24 cellular contexts compared by ENCODE assay signal in genomic region chr18:23320709-23321236, GRCh38.
DNase-seq lines count a peak whose midpoint lies in the region; ATAC-seq, FAIRE-seq and TF ChIP-seq lines count a peak whose summit lies in the region.
"Had no signal": no experiment of that assay in that cellular context is flagged by ENCODE, and none has a peak within 500 bp of the region (broad histone marks: within the 10 kb centered on the region; RNA-seq: fewer than 3 reads in every experiment).

No MANE protein-coding gene starts in this region.

- peak overlapping the region; percentile 8 for H3K27ac Mint-ChIP-seq in astrocyte (ENCODE audit: unreplicated experiment)

- H3K4me1 Mint-ChIP-seq in astrocyte (ENCODE audit: low read depth, unreplicated experiment), result peaks cover 35% of the 10 kb centered on the region

- H3K9me3 ChIP-seq in BLaER1 (peaks cover 2% of the 10 kb centered on the region), astrocyte (ENCODE audit: insufficient read depth, low read depth, low read length) (no peaks in the 10 kb centered on the region), right atrium auricular region (no peaks in the 10 kb centered on the region)
- H3K9me3 ChIP-seq: HAP-1, Peyer's patch had no signal

- peak overlapping the region; percentile 1; the same call in 1 of the 2 replicates for H3K9ac ChIP-seq in BLaER1
- no peak overlapping the region for H3K9ac ChIP-seq in astrocyte (ENCODE audit: low read length)
- H3K9ac ChIP-seq in mesendoderm (ENCODE audit: low read length), result no peak overlapping the region
- H3K9ac ChIP-seq: GM23248, KMS-11 had no signal

- no peak overlapping the region for H3K4me3 Mint-ChIP-seq in astrocyte (ENCODE audit: unreplicated experiment)

- WGBS in mesendoderm (ENCODE audit: extremely low coverage, insufficient coverage, low lambda C conversion rate), result no CpG with 5 or more reads among the region's 1 CpG

- peaks cover 2% of the 10 kb centered on the region for H3K36me3 Mint-ChIP-seq in astrocyte (ENCODE audit: low read depth, unreplicated experiment)

- H2BK5ac ChIP-seq in mesendoderm (ENCODE audit: low read length), result no peak overlapping the region

- no peaks in the 10 kb centered on the region for H3K9me3 Mint-ChIP-seq in astrocyte (ENCODE audit: unreplicated experiment)

- no peaks in the 10 kb centered on the region for H3K79me2 ChIP-seq in astrocyte (ENCODE audit: insufficient read depth, low read length)
- no peaks in the 10 kb centered on the region for H3K79me2 ChIP-seq in mesendoderm (ENCODE audit: control insufficient read depth, insufficient read depth, low read length)

- H3K4me1 ChIP-seq in BLaER1 (peaks cover 42% of the 10 kb centered on the region), astrocyte (ENCODE audit: insufficient read depth, low read length) (peaks cover 13% of the 10 kb centered on the region), mesendoderm (ENCODE audit: control insufficient read depth, low read depth, low read length) (peaks cover 6% of the 10 kb centered on the region), right atrium auricular region (no peaks in the 10 kb centered on the region)
- H3K4me1 ChIP-seq: HAP-1, Peyer's patch had no signal

- H3K23ac ChIP-seq in mesendoderm (ENCODE audit: low read length), result no peak overlapping the region

- TF ChIP-seq CTCF in astrocyte (IDR thresholded peaks at IDR 0.05; ENCODE audit: insufficient read depth, low read depth, low read length) (no peak), right atrium auricular region (IDR thresholded peaks at IDR 0.05) (no peak)

- peaks cover 2% of the 10 kb centered on the region for H3K27me3 Mint-ChIP-seq in astrocyte (ENCODE audit: low read depth, unreplicated experiment)

- H4K8ac ChIP-seq in mesendoderm (ENCODE audit: low read depth, low read length), result no peak overlapping the region

- no peak for FAIRE-seq in astrocyte (lab: Jason Lieb, UNC)
- FAIRE-seq: D721Med, HTR-8/SVneo had no signal

- no peak overlapping the region for H3K56ac ChIP-seq in mesendoderm (ENCODE audit: low read length)

- peak overlapping the region; percentile 42 for H3K27ac ChIP-seq in BLaER1
- no peak overlapping the region for H3K27ac ChIP-seq in astrocyte (ENCODE audit: low read depth, low read length)
- no peak overlapping the region for H3K27ac ChIP-seq in mesendoderm (ENCODE audit: low read depth, low read length)
- H3K27ac ChIP-seq in right atrium auricular region, result no peak overlapping the region
- H3K27ac ChIP-seq: GM23248, KMS-11, Peyer's patch had no signal

- H3K79me1 ChIP-seq in mesendoderm (ENCODE audit: low read length), result no peaks in the 10 kb centered on the region

- H3K4me2 ChIP-seq in BLaER1 (peak overlapping the region; percentile 70), astrocyte (ENCODE audit: low read length) (no peak overlapping the region), mesendoderm (ENCODE audit: low read length) (no peak overlapping the region)
- H3K4me2 ChIP-seq: KMS-11 had no signal

- no peak overlapping the region for H2AK5ac ChIP-seq in mesendoderm (ENCODE audit: low read length)

- H4K20me1 ChIP-seq in BLaER1, result no peaks in the 10 kb centered on the region
- H4K20me1 ChIP-seq in astrocyte (ENCODE audit: insufficient read depth, low read length), result no peaks in the 10 kb centered on the region

- no peak overlapping the region for H2AFZ ChIP-seq in astrocyte (ENCODE audit: low read depth, low read length)
- H2AFZ ChIP-seq: GM23248 had no signal

- H4K5ac ChIP-seq in mesendoderm (ENCODE audit: low read length), result no peak overlapping the region

- no peak overlapping the region for H3K18ac ChIP-seq in mesendoderm (ENCODE audit: low read length)

- no peak overlapping the region for H2BK15ac ChIP-seq in mesendoderm (replicated peaks; ENCODE audit: low read depth)

- peak; percentile 46 for ATAC-seq in HG02610 (IDR thresholded peaks at IDR 0.05; ENCODE audit: unreplicated experiment)
- ATAC-seq: SK-N-SH treated with all-trans-retinoic acid at 6 μM for 48 hours had no signal

- H3K36me3 ChIP-seq in BLaER1 (no peaks in the 10 kb centered on the region), astrocyte (ENCODE audit: insufficient read depth, low read length) (no peaks in the 10 kb centered on the region), mesendoderm (ENCODE audit: control insufficient read depth, insufficient read depth, low read length) (no peaks in the 10 kb centered on the region), right atrium auricular region (no peaks in the 10 kb centered on the region)
- H3K36me3 ChIP-seq: HAP-1, Peyer's patch had no signal

- H3K4me3 ChIP-seq in BLaER1 (no peak overlapping the region), astrocyte (ENCODE audit: insufficient read depth, low read depth, low read length) (no peak overlapping the region), mesendoderm (ENCODE audit: low read length) (no peak overlapping the region), right atrium auricular region (no peak overlapping the region)
- H3K4me3 ChIP-seq: GM23248, HAP-1, Peyer's patch had no signal

- no peak overlapping the region for H2BK120ac ChIP-seq in mesendoderm (ENCODE audit: low read depth, low read length)

- DNase-seq in astrocyte (ENCODE audit: low read depth) (no peak), mesendoderm (peak; percentile 51), right atrium auricular region (ENCODE audit: low spot score) (no peak), NCI-H187 (lab: John Stamatoyannopoulos, UW) (no peak), EL (no peak), NCI-H2227 treated with DMSO at 0.1 percent for 48 hours (lab: John Stamatoyannopoulos, UW) (no peak)
- DNase-seq: AML-193; DMS53; NCI-H1048; NCI-H1417 treated with DMSO at 0.1 percent for 48 hours; NCI-H1930; NCI-H226; NCI-H510A treated with DMSO at 0.1 percent for 48 hours; NCI-H748 treated with DMSO at 0.1 percent for 48 hours; NK-92 treated with Interleukin-12 subunit alpha and Interleukin-12 subunit beta, amount 100 ng/mL, for 24 hours; Peyer's patch had no signal

- no peaks in the 10 kb centered on the region for H3K27me3 ChIP-seq in BLaER1
- H3K27me3 ChIP-seq in astrocyte (ENCODE audit: insufficient read depth, low read length), result no peaks in the 10 kb centered on the region
- H3K27me3 ChIP-seq in mesendoderm (ENCODE audit: insufficient read depth, low read length, poor library complexity), result peaks cover 2% of the 10 kb centered on the region
- H3K27me3 ChIP-seq in right atrium auricular region, result no peaks in the 10 kb centered on the region
- H3K27me3 ChIP-seq: Peyer's patch had no signal

- H3K4ac ChIP-seq in mesendoderm (ENCODE audit: low read depth, low read length), result no peak overlapping the region
